ENCODE assay signal across 8 cellular contexts in genomic region chr14:100850841-100851585, GRCh38. TPM values are rescaled to one million over a fixed set of nuclear protein-coding genes. Genes with fewer than 3 reads are reported as not detected.
A peak's percentile ranks its signal among the peaks of the same experiment; 100 is the strongest.
DNase-seq lines count a peak whose midpoint lies in the region; ATAC-seq and TF ChIP-seq lines count a peak whose summit lies in the region.

No MANE protein-coding gene starts in this region.

- H3K27ac Mint-ChIP-seq in Calu3 (ENCODE audit: unreplicated experiment) = no peak overlapping the region

- no TSS peak for BruUV-seq in Calu3 (replicated peaks; lab: Mats Ljungman, UMichigan)

- DNase-seq in Calu3 (peak; percentile 95), NB4 (ENCODE audit: low read depth) (peak; percentile 74), cardiac fibroblast (ENCODE audit: low read depth in 2 of 2) (peak in 1 of 2 donors; percentile 19), medulla oblongata (ENCODE audit: extremely low spot score) (peak; percentile 41)
- DNase-seq in activated CD4-positive, CD25-positive, alpha-beta regulatory T cell treated with anti-CD3 and anti-CD28 coated beads, Interleukin-2, amount 50 U/mL, for 16 hours (ENCODE audit: low read depth, low spot score) = peak; percentile 54
- DNase-seq in stimulated activated CD8-positive, alpha-beta memory T cell treated with anti-CD3 and anti-CD28 coated beads, Interleukin-7, amount 100 ng/mL, for 24 hours (ENCODE audit: low read depth) = peak; percentile 78

- H3K4me3 ChIP-seq in NB4 (ENCODE audit: low read depth, low read length) (no peak overlapping the region), cardiac fibroblast (replicated peaks in 1 of 2; ENCODE audit: low read depth in 2 of 2, low read length in 2 of 2) (no peak overlapping the region)

- TF ChIP-seq CTCF in Calu3 (IDR thresholded peaks at IDR 0.05; ENCODE audit: unreplicated experiment) (peak; percentile 92), NB4 (IDR thresholded peaks at IDR 0.05; ENCODE audit: low read depth, low read length) (peak; percentile 84), cardiac fibroblast (IDR thresholded peaks at IDR 0.05; ENCODE audit: low read depth, low read length) (peak; percentile 49)

- no peak overlapping the region for H3K4me3 Mint-ChIP-seq in Calu3 (ENCODE audit: low read depth, unreplicated experiment)

- ATAC-seq in GM21526 (IDR thresholded peaks at IDR 0.05; ENCODE audit: low FRiP score, unreplicated experiment) (peak; percentile 75), HG03196 (IDR thresholded peaks at IDR 0.05; ENCODE audit: unreplicated experiment) (no peak)

- peaks cover 7% of the 10 kb centered on the region for H3K4me1 Mint-ChIP-seq in Calu3 (ENCODE audit: low read depth, unreplicated experiment)

- H3K36me3 Mint-ChIP-seq in Calu3 (ENCODE audit: insufficient read depth, unreplicated experiment) = no peaks in the 10 kb centered on the region

- H3K27me3 Mint-ChIP-seq in Calu3 (ENCODE audit: unreplicated experiment) = no peaks in the 10 kb centered on the region

- H3K9me3 Mint-ChIP-seq in Calu3 (ENCODE audit: low read depth, unreplicated experiment) = no peaks in the 10 kb centered on the region

- intact Hi-C loops in Calu3 (cut with micrococcal nuclease; ENCODE audit: unreplicated experiment) = loop anchor here (1.0 to 10.0 kb wide), 3 partner anchors 204 to 778 kb away; no protein-coding TSS in a partner anchor

- CTCF ChIA-PET in Calu3 (lab: Charles Lee) = interaction anchor here (1.1 to 2.2 kb wide), 3 partner anchors 143 to 710 kb away, joined by 3 to 13 read pairs (median 4); partner anchors contain the start of gene DIO3

- TF ChIP-seq POLR2A in NB4 (IDR thresholded peaks at IDR 0.05; ENCODE audit: extremely low read depth, insufficient read length) = no peak

RNA-seq across cellular contexts. Expression of gene MEG3, which starts 25.1 kb away (rescaled TPM):
- not detected in 2 replicates for total RNA-seq in Calu3 (2022)

RNA-seq across cellular contexts. Expression of gene RTL1, which starts 52.5 kb away (rescaled TPM):
- total RNA-seq in Calu3 (2022) = 0.12 and 0.24 TPM in 2 replicates
